ENCODE assay signal across 1 cellular context in the genomic region with DNA sequence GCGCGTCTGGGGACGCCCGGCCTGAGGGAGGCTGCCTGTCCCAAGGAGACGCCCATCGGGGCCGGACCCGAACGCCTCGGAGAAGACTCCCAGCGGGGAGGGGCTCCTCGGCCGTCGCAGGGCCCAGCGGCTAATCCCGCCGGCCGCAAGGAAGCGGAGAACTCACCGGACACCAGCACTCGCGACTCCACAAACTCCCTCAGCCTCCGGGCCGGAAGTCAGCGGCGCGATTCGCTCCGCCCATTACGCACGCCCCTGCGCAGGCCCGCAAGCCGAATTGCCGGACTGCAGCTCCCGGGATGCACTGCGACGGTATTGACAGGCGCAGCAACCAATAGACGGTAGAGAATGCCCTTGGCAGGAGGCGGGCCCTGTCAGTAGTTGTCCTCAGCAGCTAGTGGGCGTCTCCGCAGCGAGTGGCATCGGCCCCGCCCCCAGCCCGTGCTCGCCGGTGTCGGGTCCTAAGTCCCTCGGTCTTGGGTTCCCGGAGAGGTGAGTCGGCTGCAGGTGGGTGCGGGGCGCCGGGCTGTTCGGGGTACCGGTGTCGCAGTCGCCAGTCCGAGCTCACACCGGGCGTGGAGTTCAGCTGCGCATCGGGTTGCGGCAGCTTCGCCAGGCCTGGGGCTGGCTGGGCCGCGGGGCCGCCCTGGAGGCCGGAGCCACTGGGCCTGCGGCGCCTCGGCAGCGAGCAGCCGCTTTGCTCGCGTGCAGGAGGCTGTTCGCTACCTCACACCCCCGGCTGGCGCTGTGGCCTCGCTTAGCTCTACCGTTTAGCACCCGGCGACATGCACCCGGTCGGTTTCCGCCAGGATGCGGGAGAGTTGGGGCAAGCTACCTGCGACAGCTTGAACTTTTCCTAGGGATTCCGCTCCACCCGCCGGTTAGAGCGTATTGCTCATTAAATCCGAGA.
A peak's percentile ranks its signal among the peaks of the same experiment; 100 is the strongest.
TF ChIP-seq lines count a peak whose summit lies in the region.

Gene ZNF174, plus strand, starts transcription at position 437 of the 910 bp plus-strand sequence. CDS start 790 bp downstream, outside the sequence.
Gene ZSCAN32, minus strand, starts transcription at position 226 of the 910 bp plus-strand sequence. CDS start 3,447 bp downstream, outside the sequence.

TF ChIP-seq in HepG2, 621 proteins besides CTCF, POLR2A, EP300 and RAD21 (continued from another document and continues in another):
- peak; percentile 32; the same call in 1 of the 2 replicates for TF ChIP-seq ARID5B (CRISPR knock-in tag; IDR thresholded peaks at IDR 0.05)
- TF ChIP-seq PHB2 (IDR thresholded peaks at IDR 0.05; ENCODE audit: partially characterized antibody): no peak
- peak; percentile 85; the same call in 1 of the 2 replicates for TF ChIP-seq ZSCAN21 (CRISPR knock-in tag; IDR thresholded peaks at IDR 0.05; ENCODE audit: borderline replicate concordance)
- TF ChIP-seq ZNF720 (CRISPR knock-in tag; IDR thresholded peaks at IDR 0.05): no peak
- no peak for TF ChIP-seq EHMT2 (IDR thresholded peaks at IDR 0.05; ENCODE audit: borderline replicate concordance, low read depth, low read length)
- TF ChIP-seq JUND (CRISPR knock-in tag; IDR thresholded peaks at IDR 0.05): peak; percentile 53; the same call in 1 of the 2 replicates
- TF ChIP-seq ZSCAN22 (CRISPR knock-in tag; IDR thresholded peaks at IDR 0.05): no peak
- peak; percentile 78 for TF ChIP-seq ZNF784 (CRISPR knock-in tag; IDR thresholded peaks at IDR 0.05; ENCODE audit: borderline replicate concordance)
- TF ChIP-seq, protein P1, sequence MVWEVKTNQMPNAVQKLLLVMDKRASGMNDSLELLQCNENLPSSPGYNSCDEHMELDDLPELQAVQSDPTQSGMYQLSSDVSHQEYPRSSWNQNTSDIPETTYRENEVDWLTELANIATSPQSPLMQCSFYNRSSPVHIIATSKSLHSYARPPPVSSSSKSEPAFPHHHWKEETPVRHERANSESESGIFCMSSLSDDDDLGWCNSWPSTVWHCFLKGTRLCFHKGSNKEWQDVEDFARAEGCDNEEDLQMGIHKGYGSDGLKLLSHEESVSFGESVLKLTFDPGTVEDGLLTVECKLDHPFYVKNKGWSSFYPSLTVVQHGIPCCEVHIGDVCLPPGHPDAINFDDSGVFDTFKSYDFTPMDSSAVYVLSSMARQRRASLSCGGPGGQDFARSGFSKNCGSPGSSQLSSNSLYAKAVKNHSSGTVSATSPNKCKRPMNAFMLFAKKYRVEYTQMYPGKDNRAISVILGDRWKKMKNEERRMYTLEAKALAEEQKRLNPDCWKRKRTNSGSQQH (CRISPR knock-in tag; IDR thresholded peaks at IDR 0.05; ENCODE audit: low read depth): peak; percentile 68
- TF ChIP-seq KMT2B (CRISPR knock-in tag; IDR thresholded peaks at IDR 0.05): peak; percentile 94
- TF ChIP-seq, protein P2, sequence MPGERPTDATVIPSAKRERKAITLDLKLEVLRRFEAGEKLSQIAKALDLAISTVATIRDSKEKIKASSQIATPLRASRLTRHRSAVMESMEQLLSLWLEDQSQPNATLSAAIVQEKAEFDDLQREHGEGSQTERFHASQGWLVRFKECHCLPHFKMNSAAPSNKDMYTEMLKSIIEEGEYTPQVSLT (CRISPR knock-in tag; IDR thresholded peaks at IDR 0.05; ENCODE audit: borderline replicate concordance, low read depth): no peak
- TF ChIP-seq NR2C2 (CRISPR knock-in tag; IDR thresholded peaks at IDR 0.05; ENCODE audit: borderline replicate concordance): peak; percentile 74
- TF ChIP-seq, protein P3, sequence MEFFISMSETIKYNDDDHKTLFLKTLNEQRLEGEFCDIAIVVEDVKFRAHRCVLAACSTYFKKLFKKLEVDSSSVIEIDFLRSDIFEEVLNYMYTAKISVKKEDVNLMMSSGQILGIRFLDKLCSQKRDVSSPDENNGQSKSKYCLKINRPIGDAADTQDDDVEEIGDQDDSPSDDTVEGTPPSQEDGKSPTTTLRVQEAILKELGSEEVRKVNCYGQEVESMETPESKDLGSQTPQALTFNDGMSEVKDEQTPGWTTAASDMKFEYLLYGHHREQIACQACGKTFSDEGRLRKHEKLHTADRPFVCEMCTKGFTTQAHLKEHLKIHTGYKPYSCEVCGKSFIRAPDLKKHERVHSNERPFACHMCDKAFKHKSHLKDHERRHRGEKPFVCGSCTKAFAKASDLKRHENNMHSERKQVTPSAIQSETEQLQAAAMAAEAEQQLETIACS (CRISPR knock-in tag; IDR thresholded peaks at IDR 0.05): peak; percentile 56; the same call in 1 of the 2 replicates
- no peak for TF ChIP-seq ZNF660 (CRISPR knock-in tag; IDR thresholded peaks at IDR 0.05; ENCODE audit: borderline replicate concordance, low read depth)
- TF ChIP-seq CREM (IDR thresholded peaks at IDR 0.05): peak; percentile 87
- no peak for TF ChIP-seq CREM (CRISPR knock-in tag; IDR thresholded peaks at IDR 0.05)
- peak; percentile 89; the same call in 1 of the 2 replicates for TF ChIP-seq ZXDC (CRISPR knock-in tag; IDR thresholded peaks at IDR 0.05)
- TF ChIP-seq MIER3 (CRISPR knock-in tag; IDR thresholded peaks at IDR 0.05; ENCODE audit: borderline replicate concordance): peak; percentile 70
- TF ChIP-seq GABPB1 (CRISPR knock-in tag; IDR thresholded peaks at IDR 0.05): peak; percentile 98
- TF ChIP-seq, protein P4, sequence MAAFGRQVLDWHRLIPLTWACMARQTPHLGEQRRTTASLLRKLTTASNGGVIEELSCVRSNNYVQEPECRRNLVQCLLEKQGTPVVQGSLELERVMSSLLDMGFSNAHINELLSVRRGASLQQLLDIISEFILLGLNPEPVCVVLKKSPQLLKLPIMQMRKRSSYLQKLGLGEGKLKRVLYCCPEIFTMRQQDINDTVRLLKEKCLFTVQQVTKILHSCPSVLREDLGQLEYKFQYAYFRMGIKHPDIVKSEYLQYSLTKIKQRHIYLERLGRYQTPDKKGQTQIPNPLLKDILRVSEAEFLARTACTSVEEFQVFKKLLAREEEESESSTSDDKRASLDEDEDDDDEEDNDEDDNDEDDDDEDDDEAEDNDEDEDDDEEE (CRISPR knock-in tag; IDR thresholded peaks at IDR 0.05): peak; percentile 94
- TF ChIP-seq SIN3A (IDR thresholded peaks at IDR 0.05; ENCODE audit: borderline replicate concordance, low read depth, low read length): peak; percentile 82; the same call in 1 of the 2 replicates
- peak; percentile 61; the same call in 1 of the 2 replicates for TF ChIP-seq PRDM10 (CRISPR knock-in tag; IDR thresholded peaks at IDR 0.05; ENCODE audit: low read depth)
- peak; percentile 65 for TF ChIP-seq AGO2 (optimal IDR thresholded peaks at IDR 0.05; ENCODE audit: low read depth, low read length)
- TF ChIP-seq, protein P5, sequence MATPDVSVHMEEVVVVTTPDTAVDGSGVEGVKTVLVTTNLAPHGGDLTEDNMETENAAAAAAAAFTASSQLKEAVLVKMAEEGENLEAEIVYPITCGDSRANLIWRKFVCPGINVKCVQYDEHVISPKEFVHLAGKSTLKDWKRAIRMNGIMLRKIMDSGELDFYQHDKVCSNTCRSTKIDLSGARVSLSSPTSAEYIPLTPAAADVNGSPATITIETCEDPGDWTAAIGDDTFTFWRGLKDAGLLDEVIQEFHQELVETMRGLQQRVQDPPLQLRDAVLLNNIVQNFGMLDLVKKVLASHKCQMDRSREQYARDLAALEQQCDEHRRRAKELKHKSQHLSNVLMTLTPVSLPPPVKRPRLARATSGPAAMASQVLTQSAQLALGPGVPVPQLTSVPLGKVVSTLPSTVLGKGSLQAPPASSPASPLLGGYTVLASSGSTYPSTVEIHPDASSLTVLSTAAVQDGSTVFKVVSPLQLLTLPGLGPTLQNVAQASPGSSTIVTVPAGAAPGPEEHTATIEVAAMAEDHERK (CRISPR knock-in tag; IDR thresholded peaks at IDR 0.05; ENCODE audit: low read depth): peak; percentile 95
- TF ChIP-seq ASH2L (IDR thresholded peaks at IDR 0.05; ENCODE audit: insufficient read length, low read depth, low read length): peak; percentile 82
- no peak for TF ChIP-seq ATRX (CRISPR knock-in tag; IDR thresholded peaks at IDR 0.05; ENCODE audit: borderline replicate concordance)
- peak; percentile 44 for TF ChIP-seq ZNF776 (CRISPR knock-in tag; IDR thresholded peaks at IDR 0.05)
- TF ChIP-seq POLR2G (IDR thresholded peaks at IDR 0.05; ENCODE audit: low read depth, low read length): peak; percentile 86
- TF ChIP-seq GATAD1 (CRISPR knock-in tag; IDR thresholded peaks at IDR 0.05): peak; percentile 86
- peak; percentile 52 for TF ChIP-seq ZNF883 (CRISPR knock-in tag; IDR thresholded peaks at IDR 0.05; ENCODE audit: not compliant biosample characterization)
- TF ChIP-seq ZNF24 (IDR thresholded peaks at IDR 0.05): no peak
- no peak for TF ChIP-seq GPBP1L1 (CRISPR knock-in tag; IDR thresholded peaks at IDR 0.05)
- TF ChIP-seq PRMT3 (CRISPR knock-in tag; IDR thresholded peaks at IDR 0.05; ENCODE audit: borderline replicate concordance, low read depth): 0 out of 2 replicates have a peak, but pooled peaks have one; percentile 72
